Comparison of ENCODE assay signal across 18 cellular contexts in the genomic region with DNA sequence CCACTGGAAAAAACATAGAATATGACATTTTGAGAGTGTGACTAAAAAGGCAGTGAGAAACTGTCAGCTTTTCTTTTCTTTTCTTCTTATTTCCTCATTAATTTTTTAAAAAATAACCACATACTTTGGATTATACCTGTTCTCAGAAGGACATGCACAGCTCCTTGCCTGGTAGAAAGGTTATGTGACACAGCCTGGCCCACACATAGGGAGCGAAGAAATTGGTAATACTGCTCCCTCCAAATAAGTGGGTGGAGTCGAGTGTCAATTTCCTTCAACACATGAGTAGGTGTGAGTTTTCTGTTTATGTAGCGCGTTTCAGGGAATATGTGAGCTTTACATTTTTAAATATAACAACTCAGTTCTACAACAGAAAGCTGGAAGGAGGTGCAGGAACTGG. TPM values are rescaled to one million over a fixed set of nuclear protein-coding genes. Genes with fewer than 3 reads are reported as not detected.
DNase-seq lines count a peak whose midpoint lies in the region; ATAC-seq and TF ChIP-seq lines count a peak whose summit lies in the region.
"Had no signal": no experiment of that assay in that cellular context is flagged by ENCODE, and none has a peak within 500 bp of the region (broad histone marks: within the 10 kb centered on the region; RNA-seq: fewer than 3 reads in every experiment).

No MANE protein-coding gene starts in this region.

- H3K9me3 ChIP-seq in HEK293 (ENCODE audit: control insufficient read depth, insufficient read depth, low read depth, low read length) = no peaks in the 10 kb centered on the region
- H3K9me3 ChIP-seq: A549; BLaER1 treated with 17β-estradiol and CSF1 and Interleukin-3, amounts not matched to agents 10 nM and 100 nM; Caco-2 had no signal

- H3K36me3 Mint-ChIP-seq in activated naive CD8-positive, alpha-beta T cell treated with anti-CD3 and anti-CD28 coated beads, Interleukin-2, amount 50 U/mL, for 24 hours (ENCODE audit: low read depth) = no peaks in the 10 kb centered on the region
- H3K36me3 Mint-ChIP-seq in activated naive CD8-positive, alpha-beta T cell treated with anti-CD3 and anti-CD28 coated beads for 36 hours = no peaks in the 10 kb centered on the region
- no peaks in the 10 kb centered on the region for H3K36me3 Mint-ChIP-seq in osteocyte (ENCODE audit: unreplicated experiment)
- H3K36me3 Mint-ChIP-seq: CD8-positive, alpha-beta T cell had no signal

- no peaks in the 10 kb centered on the region for H3K27me3 Mint-ChIP-seq in activated naive CD8-positive, alpha-beta T cell treated with anti-CD3 and anti-CD28 coated beads, Interleukin-2, amount 50 U/mL, for 24 hours
- H3K27me3 Mint-ChIP-seq in activated naive CD8-positive, alpha-beta T cell treated with anti-CD3 and anti-CD28 coated beads for 36 hours = no peaks in the 10 kb centered on the region
- H3K27me3 Mint-ChIP-seq in osteocyte (ENCODE audit: unreplicated experiment) = peaks cover 3% of the 10 kb centered on the region
- H3K27me3 Mint-ChIP-seq: CD4-positive, alpha-beta T cell had no signal

- POLR2A ChIA-PET in HEK293 (lab: Yijun Ruan, JAX) = no interaction called here

- no peak overlapping the region for H3K4me3 ChIP-seq in HEK293 (ENCODE audit: low read depth, low read length)
- H3K4me3 ChIP-seq: A549; BLaER1 treated with 17β-estradiol and CSF1 and Interleukin-3, amounts not matched to agents 10 nM and 100 nM had no signal

- peak; percentile 55 for ATAC-seq in activated naive CD8-positive, alpha-beta T cell treated with anti-CD3 and anti-CD28 coated beads, Interleukin-2, amount 50 U/mL, for 24 hours
- ATAC-seq in GM18519 (IDR thresholded peaks at IDR 0.05; ENCODE audit: low FRiP score, unreplicated experiment) = no peak
- ATAC-seq: A549; CD8-positive, alpha-beta T cell had no signal

- H3K4me1 Mint-ChIP-seq in activated naive CD8-positive, alpha-beta T cell treated with anti-CD3 and anti-CD28 coated beads, Interleukin-2, amount 50 U/mL, for 24 hours = peaks cover 7% of the 10 kb centered on the region
- peaks cover 5% of the 10 kb centered on the region for H3K4me1 Mint-ChIP-seq in activated naive CD8-positive, alpha-beta T cell treated with anti-CD3 and anti-CD28 coated beads for 36 hours
- H3K4me1 Mint-ChIP-seq in osteocyte (ENCODE audit: unreplicated experiment) = peaks cover 2% of the 10 kb centered on the region

- H3K36me3 ChIP-seq in HEK293 (ENCODE audit: control insufficient read depth in 2 of 2, insufficient read depth in 1 of 2, low read length in 2 of 2) = no peaks in the 10 kb centered on the region

- H3K9me3 Mint-ChIP-seq in activated naive CD8-positive, alpha-beta T cell treated with anti-CD3 and anti-CD28 coated beads, Interleukin-2, amount 50 U/mL, for 24 hours = no peaks in the 10 kb centered on the region
- no peaks in the 10 kb centered on the region for H3K9me3 Mint-ChIP-seq in activated naive CD8-positive, alpha-beta T cell treated with anti-CD3 and anti-CD28 coated beads for 36 hours
- H3K9me3 Mint-ChIP-seq in osteocyte (ENCODE audit: unreplicated experiment) = no peaks in the 10 kb centered on the region
- H3K9me3 Mint-ChIP-seq: CD4-positive, alpha-beta T cell; CD8-positive, alpha-beta T cell had no signal

- no peak overlapping the region for H3K27ac ChIP-seq in HEK293 (ENCODE audit: extremely low read depth, low read depth, low read length)
- H3K27ac ChIP-seq: 22Rv1; A549; BLaER1 treated with 17β-estradiol and CSF1 and Interleukin-3, amounts not matched to agents 10 nM and 100 nM; C4-2B had no signal

- no peak for TF ChIP-seq CTCF in HEK293 (tag by site-specific recombination; IDR thresholded peaks at IDR 0.05)
- TF ChIP-seq CTCF in osteocyte (IDR thresholded peaks at IDR 0.05) = no peak

- DNase-seq in activated naive CD8-positive, alpha-beta T cell treated with anti-CD3 and anti-CD28 coated beads, Interleukin-2, amount 50 U/mL, for 24 hours = no peak
- DNase-seq in activated naive CD8-positive, alpha-beta T cell treated with anti-CD3 and anti-CD28 coated beads for 36 hours = no peak
- peak; percentile 6 for DNase-seq in osteocyte (ENCODE audit: extremely low spot score, unreplicated experiment)
- no peak for DNase-seq in activated CD4-positive, alpha-beta T cell treated with anti-CD3 and anti-CD28 coated beads for 4 hours
- DNase-seq: AML-193; Caco-2; Calu3; CD4-positive, alpha-beta T cell; CD8-positive, alpha-beta T cell; DMS79 treated with DMSO at 0.1 percent for 48 hours; GF-D8 had no signal

- CTCF ChIA-PET in HEK293 (lab: Yijun Ruan, JAX) = interaction anchor here (0.7 to 3.1 kb wide), 3 partner anchors 74 to 309 kb away, joined by 3 to 11 read pairs (median 3); no protein-coding TSS in a partner anchor

- H3K27ac Mint-ChIP-seq in activated naive CD8-positive, alpha-beta T cell treated with anti-CD3 and anti-CD28 coated beads, Interleukin-2, amount 50 U/mL, for 24 hours = no peak overlapping the region
- no peak overlapping the region for H3K27ac Mint-ChIP-seq in activated naive CD8-positive, alpha-beta T cell treated with anti-CD3 and anti-CD28 coated beads for 36 hours
- no peak overlapping the region for H3K27ac Mint-ChIP-seq in osteocyte (ENCODE audit: unreplicated experiment)
- H3K27ac Mint-ChIP-seq: B cell; CD4-positive, alpha-beta T cell; CD8-positive, alpha-beta T cell had no signal

- H3K4me1 ChIP-seq in HEK293 (ENCODE audit: control insufficient read depth, insufficient read depth, low read length) = no peaks in the 10 kb centered on the region
- H3K4me1 ChIP-seq: A549, Caco-2 had no signal

- H3K4me3 Mint-ChIP-seq in activated naive CD8-positive, alpha-beta T cell treated with anti-CD3 and anti-CD28 coated beads, Interleukin-2, amount 50 U/mL, for 24 hours = no peak overlapping the region
- no peak overlapping the region for H3K4me3 Mint-ChIP-seq in activated naive CD8-positive, alpha-beta T cell treated with anti-CD3 and anti-CD28 coated beads for 36 hours
- H3K4me3 Mint-ChIP-seq in osteocyte (ENCODE audit: unreplicated experiment) = no peak overlapping the region
- H3K4me3 Mint-ChIP-seq: B cell; CD4-positive, alpha-beta T cell; CD8-positive, alpha-beta T cell had no signal

TF ChIP-seq in HEK293, 187 proteins besides CTCF, POLR2A, EP300 and RAD21:
- peak; percentile 58 for TF ChIP-seq ZFHX2 (tag by site-specific recombination; conservative IDR thresholded peaks at IDR 0.05)
- TF ChIP-seq, protein P1, sequence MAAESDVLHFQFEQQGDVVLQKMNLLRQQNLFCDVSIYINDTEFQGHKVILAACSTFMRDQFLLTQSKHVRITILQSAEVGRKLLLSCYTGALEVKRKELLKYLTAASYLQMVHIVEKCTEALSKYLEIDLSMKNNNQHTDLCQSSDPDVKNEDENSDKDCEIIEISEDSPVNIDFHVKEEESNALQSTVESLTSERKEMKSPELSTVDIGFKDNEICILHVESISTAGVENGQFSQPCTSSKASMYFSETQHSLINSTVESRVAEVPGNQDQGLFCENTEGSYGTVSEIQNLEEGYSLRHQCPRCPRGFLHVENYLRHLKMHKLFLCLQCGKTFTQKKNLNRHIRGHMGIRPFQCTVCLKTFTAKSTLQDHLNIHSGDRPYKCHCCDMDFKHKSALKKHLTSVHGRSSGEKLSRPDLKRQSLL (tag by site-specific recombination; IDR thresholded peaks at IDR 0.05) = no peak
- TF ChIP-seq EGR2 (tag by site-specific recombination; IDR thresholded peaks at IDR 0.05; ENCODE audit: low read depth) = peak; percentile 46; the same call in 1 of the 2 replicates

RNA-seq across cellular contexts. Expression of a gene that starts 28.9 kb away (rescaled TPM):
- total RNA-seq in activated naive CD8-positive, alpha-beta T cell treated with anti-CD3 and anti-CD28 coated beads for 36 hours = 10 to 100 TPM; 54.6 to 60.5 TPM
- 13.4 and 18.6 TPM in 2 replicates for total RNA-seq in osteocyte
